ENCODE assay signal across 12 cellular contexts in the genomic region with DNA sequence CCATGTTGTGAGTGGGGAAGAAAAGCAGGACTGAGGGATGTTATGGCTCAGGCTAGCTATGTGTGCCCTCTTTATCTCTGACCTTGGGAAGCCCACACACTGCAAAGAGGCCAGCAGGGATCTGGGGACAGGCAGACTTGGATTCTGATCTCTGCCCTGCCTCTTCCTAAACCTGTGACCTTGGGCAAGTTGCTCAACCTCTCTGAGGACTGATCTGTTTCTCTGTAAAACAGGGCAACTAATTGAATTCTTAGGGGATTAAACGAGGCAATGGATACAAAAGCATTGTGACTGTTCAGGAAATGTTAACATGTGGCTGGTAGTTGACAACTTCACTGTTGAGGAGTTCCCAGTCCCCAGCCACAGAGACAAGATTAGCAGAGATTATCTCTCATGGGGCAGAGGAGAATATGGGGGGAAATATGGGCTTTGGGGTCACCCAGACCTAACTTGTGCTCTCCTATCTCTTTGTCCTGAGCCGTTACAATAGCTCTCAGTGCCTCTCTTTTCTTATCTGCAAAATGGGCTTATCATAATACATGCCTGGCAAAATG.
"Had no signal": no experiment of that assay in that cellular context is flagged by ENCODE, and none has a peak within 500 bp of the region (broad histone marks: within the 10 kb centered on the region; RNA-seq: fewer than 3 reads in every experiment).

No MANE protein-coding gene starts in this region.

- H3K4me3 ChIP-seq: cardiac muscle cell, ovary, thyroid gland had no signal

- FAIRE-seq: colon, TTC549 had no signal

- H3K9me3 ChIP-seq: ovary, thyroid gland had no signal

- H3K27me3 ChIP-seq: ovary, thyroid gland had no signal

- H3K36me3 ChIP-seq: cardiac muscle cell, ovary, thyroid gland had no signal

- DNase-seq: activated CD4-positive, alpha-beta T cell treated with anti-CD3 and anti-CD28 coated beads, Interleukin-2, amount 50 U/mL, for 1 hour; activated naive CD4-positive, alpha-beta T cell; activated naive CD8-positive, alpha-beta T cell treated with anti-CD3 and anti-CD28 coated beads, Interleukin-2, amount 10 ng/mL, durations not matched to agents 7 days and 5 days; foreskin fibroblast; glutamatergic neuron; ovary; stimulated activated CD4-positive, alpha-beta T cell treated with anti-CD3 and anti-CD28 coated beads, Interleukin-12 subunit alpha, Interleukin-12 subunit beta, amount 100 ng/mL, for 4 hours; stimulated activated CD4-positive, alpha-beta T cell treated with anti-CD3 and anti-CD28 coated beads, Interleukin-2, amount 100 ng/mL, for 24 hours; thyroid gland had no signal

- H3K27ac ChIP-seq: cardiac muscle cell, ovary had no signal
